33 cellular contexts compared by ENCODE assay signal in the genomic region with DNA sequence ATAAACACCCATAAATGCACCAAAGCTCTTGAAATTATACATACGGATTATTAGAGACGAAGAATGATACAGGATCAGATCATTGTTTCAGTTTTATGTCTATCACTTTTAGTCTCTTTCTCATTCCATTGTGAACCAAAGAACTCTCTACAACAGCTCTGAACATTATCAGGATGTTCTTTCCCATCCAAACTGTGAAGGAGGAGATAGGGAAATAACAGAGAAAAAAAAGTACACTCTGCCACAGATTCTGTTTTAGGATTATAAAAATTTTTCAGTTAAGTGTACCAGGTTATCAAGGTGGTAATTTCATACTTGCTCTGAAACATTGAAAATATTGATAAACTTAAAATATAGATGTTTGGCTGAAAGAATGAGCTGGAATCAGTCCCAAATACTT.
"Had no signal": no experiment of that assay in that cellular context is flagged by ENCODE, and none has a peak within 500 bp of the region (broad histone marks: within the 10 kb centered on the region; RNA-seq: fewer than 3 reads in every experiment).

No MANE protein-coding gene starts in this region.

- H3K4me3 ChIP-seq: adrenal gland, ascending aorta, cardiac muscle cell had no signal

- H3K27me3 ChIP-seq: adrenal gland, ascending aorta, cardiac muscle cell had no signal

- H3K9me3 ChIP-seq: adrenal gland, ascending aorta had no signal

- H3K4me3 Mint-ChIP-seq: activated B cell treated with CpG ODN at 0.5 μM for 24 hours; activated CD4-positive, alpha-beta memory T cell treated with anti-CD3 and anti-CD28 coated beads for 36 hours; activated CD4-positive, alpha-beta T cell treated with anti-CD3 and anti-CD28 coated beads, Interleukin-2, amount 10 ng/mL, durations not matched to agents 24 days and 14 days; activated CD8-positive, alpha-beta T cell treated with anti-CD3 and anti-CD28 coated beads for 36 hours; activated naive CD4-positive, alpha-beta T cell treated with anti-CD3 and anti-CD28 coated beads for 36 hours; activated naive CD8-positive, alpha-beta T cell treated with anti-CD3 and anti-CD28 coated beads for 36 hours; activated T-cell treated with anti-CD3 and anti-CD28 coated beads, Interleukin-2, amount 50 U/mL, for 4 hours; activated T-cell treated with anti-CD3 and anti-CD28 coated beads, Interleukin-2, amount 50 U/mL, for 72 hours; activated T-helper 1 cell treated with anti-CD3 and anti-CD28 coated beads, Interleukin-12 subunit alpha, Interleukin-12 subunit beta, Interleukin-2, Interleukin-4 antibody, amounts not matched to agents 30 ng/mL and 10 ng/mL and 1 ng/mL, durations not matched to agents 14 hours and 24 hours and 36 hours; activated T-helper 17 cell treated with anti-CD3 and anti-CD28 coated beads, Interleukin-2, amount 50 U/mL, for 72 hours; brain; central memory CD8-positive, alpha-beta T cell; T-helper 1 cell treated with Interleukin-12 subunit alpha and Interleukin-12 subunit beta and Interleukin-4 antibody, amounts not matched to agents 30 μg/mL and 1 μg/mL, for 36 hours; T-helper 2 cell treated with Interferon-gamma antibody and Interleukin-4, amounts not matched to agents 5 μg/mL and 100 μg/mL, for 36 hours had no signal

- H3K27ac Mint-ChIP-seq: activated B cell treated with CpG ODN at 0.5 μM for 24 hours; activated CD4-positive, alpha-beta memory T cell treated with anti-CD3 and anti-CD28 coated beads for 36 hours; activated CD4-positive, alpha-beta T cell treated with anti-CD3 and anti-CD28 coated beads, Interleukin-2, amount 10 ng/mL, durations not matched to agents 24 days and 14 days; activated CD8-positive, alpha-beta T cell treated with anti-CD3 and anti-CD28 coated beads for 36 hours; activated naive CD4-positive, alpha-beta T cell treated with anti-CD3 and anti-CD28 coated beads for 36 hours; activated naive CD4-positive, alpha-beta T cell treated with anti-CD3 and anti-CD28 coated beads, Interleukin-2, amount 50 U/mL, for 72 hours; activated naive CD8-positive, alpha-beta T cell treated with anti-CD3 and anti-CD28 coated beads for 36 hours; activated T-cell treated with anti-CD3 and anti-CD28 coated beads, Interleukin-2, amount 50 U/mL, for 72 hours; activated T-helper 1 cell treated with anti-CD3 and anti-CD28 coated beads, Interleukin-12 subunit alpha, Interleukin-12 subunit beta, Interleukin-2, Interleukin-4 antibody, amounts not matched to agents 30 ng/mL and 10 ng/mL and 1 ng/mL, durations not matched to agents 14 hours and 24 hours and 36 hours; activated T-helper 17 cell treated with anti-CD3 and anti-CD28 coated beads, Interleukin-2, amount 50 U/mL, for 72 hours; brain; T-helper 1 cell treated with Interleukin-12 subunit alpha and Interleukin-12 subunit beta and Interleukin-4 antibody, amounts not matched to agents 30 μg/mL and 1 μg/mL, for 36 hours; T-helper 2 cell treated with Interferon-gamma antibody and Interleukin-4, amounts not matched to agents 5 μg/mL and 100 μg/mL, for 36 hours had no signal

- H3K4me1 Mint-ChIP-seq: activated B cell treated with CpG ODN at 0.5 μM for 24 hours; activated CD4-positive, alpha-beta T cell treated with anti-CD3 and anti-CD28 coated beads, Interleukin-2, amount 10 ng/mL, durations not matched to agents 24 days and 14 days; activated naive CD8-positive, alpha-beta T cell treated with anti-CD3 and anti-CD28 coated beads for 36 hours; activated T-helper 17 cell treated with anti-CD3 and anti-CD28 coated beads, Interleukin-2, amount 50 U/mL, for 72 hours; central memory CD8-positive, alpha-beta T cell had no signal

- H3K36me3 Mint-ChIP-seq: activated CD4-positive, alpha-beta memory T cell treated with anti-CD3 and anti-CD28 coated beads for 36 hours; activated naive CD4-positive, alpha-beta T cell treated with anti-CD3 and anti-CD28 coated beads, Interleukin-2, amount 50 U/mL, for 72 hours; activated naive CD8-positive, alpha-beta T cell treated with anti-CD3 and anti-CD28 coated beads for 36 hours; brain had no signal

- H3K9me3 Mint-ChIP-seq: activated CD4-positive, alpha-beta memory T cell treated with anti-CD3 and anti-CD28 coated beads for 36 hours; activated CD4-positive, alpha-beta T cell treated with anti-CD3 and anti-CD28 coated beads, Interleukin-2, amount 10 ng/mL, durations not matched to agents 24 days and 14 days; activated naive CD4-positive, alpha-beta T cell treated with anti-CD3 and anti-CD28 coated beads for 36 hours; activated naive CD4-positive, alpha-beta T cell treated with anti-CD3 and anti-CD28 coated beads, Interleukin-2, amount 50 U/mL, for 72 hours; activated naive CD8-positive, alpha-beta T cell treated with anti-CD3 and anti-CD28 coated beads for 36 hours; activated T-cell treated with anti-CD3 and anti-CD28 coated beads, Interleukin-2, amount 50 U/mL, for 4 hours; activated T-helper 1 cell treated with anti-CD3 and anti-CD28 coated beads, Interleukin-12 subunit alpha, Interleukin-12 subunit beta, Interleukin-2, Interleukin-4 antibody, amounts not matched to agents 30 ng/mL and 10 ng/mL and 1 ng/mL, durations not matched to agents 14 hours and 24 hours and 36 hours; activated T-helper 17 cell treated with anti-CD3 and anti-CD28 coated beads, Interleukin-2, amount 50 U/mL, for 72 hours; brain; T-helper 1 cell treated with Interleukin-12 subunit alpha and Interleukin-12 subunit beta and Interleukin-4 antibody, amounts not matched to agents 30 μg/mL and 1 μg/mL, for 36 hours; T-helper 2 cell treated with Interferon-gamma antibody and Interleukin-4, amounts not matched to agents 5 μg/mL and 100 μg/mL, for 36 hours had no signal

- H3K36me3 ChIP-seq: adrenal gland, ascending aorta, cardiac muscle cell had no signal

- DNase-seq: activated B cell treated with CpG ODN at 0.5 μM for 24 hours; activated CD4-positive, alpha-beta memory T cell treated with anti-CD3 and anti-CD28 coated beads for 36 hours; activated CD4-positive, alpha-beta T cell treated with anti-CD3 and anti-CD28 coated beads for 4 hours; activated CD4-positive, alpha-beta T cell treated with anti-CD3 and anti-CD28 coated beads, Interleukin-2, amount 10 ng/mL, durations not matched to agents 24 days and 14 days; activated CD4-positive, alpha-beta T cell treated with anti-CD3 and anti-CD28 coated beads, Interleukin-2, amount 50 U/mL, for 1 hour; activated CD4-positive, alpha-beta T cell treated with anti-CD3 and anti-CD28 coated beads, Interleukin-2, amount 50 U/mL, for 4 hours; activated CD4-positive, CD25-positive, alpha-beta regulatory T cell treated with anti-CD3 and anti-CD28 coated beads, Interleukin-2, amount 50 U/mL, for 72 hours; activated CD8-positive, alpha-beta memory T cell treated with anti-CD3 and anti-CD28 coated beads, Interleukin-2, amount 50 U/mL, for 4 hours; activated CD8-positive, alpha-beta T cell treated with anti-CD3 and anti-CD28 coated beads for 36 hours; activated effector memory CD4-positive, alpha-beta T cell treated with anti-CD3 and anti-CD28 coated beads, Interleukin-2, amount 50 U/mL, for 16 hours; activated gamma-delta T cell treated with Interleukin-2 at 50 U/mL for 16 hours; activated naive CD4-positive, alpha-beta T cell; activated naive CD4-positive, alpha-beta T cell treated with anti-CD3 and anti-CD28 coated beads for 36 hours; activated naive CD4-positive, alpha-beta T cell treated with anti-CD3 and anti-CD28 coated beads, Interleukin-2, amount 50 U/mL, for 16 hours; activated naive CD8-positive, alpha-beta T cell treated with anti-CD3 and anti-CD28 coated beads for 36 hours; activated T-cell treated with anti-CD3 and anti-CD28 coated beads for 4 hours; activated T-cell treated with anti-CD3 and anti-CD28 coated beads, Interleukin-2, amount 50 U/mL, for 1 hour; activated T-cell treated with anti-CD3 and anti-CD28 coated beads, Interleukin-2, amount 50 U/mL, for 4 hours; activated T-cell treated with anti-CD3 and anti-CD28 coated beads, Interleukin-2, amount 50 U/mL, for 72 hours; adrenal gland; amniotic stem cell; T-helper 1 cell; T-helper 2 cell; T-helper 9 cell had no signal

- H3K27me3 Mint-ChIP-seq: activated B cell treated with CpG ODN at 0.5 μM for 24 hours; activated CD4-positive, alpha-beta memory T cell treated with anti-CD3 and anti-CD28 coated beads for 36 hours; activated CD4-positive, alpha-beta T cell treated with anti-CD3 and anti-CD28 coated beads, Interleukin-2, amount 10 ng/mL, durations not matched to agents 24 days and 14 days; activated CD8-positive, alpha-beta T cell treated with anti-CD3 and anti-CD28 coated beads for 36 hours; activated naive CD8-positive, alpha-beta T cell treated with anti-CD3 and anti-CD28 coated beads for 36 hours; activated T-helper 17 cell treated with anti-CD3 and anti-CD28 coated beads, Interleukin-2, amount 50 U/mL, for 72 hours; brain; central memory CD8-positive, alpha-beta T cell had no signal

- H3K4me1 ChIP-seq: ascending aorta had no signal
